ENCODE assay signal across 15 cellular contexts in genomic region chrX:113743069-113743468, GRCh38.
DNase-seq lines count a peak whose midpoint lies in the region; ATAC-seq, FAIRE-seq and TF ChIP-seq lines count a peak whose summit lies in the region.
"Had no signal": no experiment of that assay in that cellular context is flagged by ENCODE, and none has a peak within 500 bp of the region (broad histone marks: within the 10 kb centered on the region; RNA-seq: fewer than 3 reads in every experiment).

No MANE protein-coding gene starts in this region.

- no peaks in the 10 kb centered on the region for H3K9me3 Mint-ChIP-seq in astrocyte (ENCODE audit: unreplicated experiment)
- H3K9me3 Mint-ChIP-seq in endothelial cell (ENCODE audit: unreplicated experiment) = no peaks in the 10 kb centered on the region
- H3K9me3 Mint-ChIP-seq: CD4-positive, alpha-beta T cell had no signal

- H3K27ac ChIP-seq in astrocyte (ENCODE audit: low read depth, low read length) = no peak overlapping the region

- H3K4me1 ChIP-seq in astrocyte (ENCODE audit: insufficient read depth, low read length) = no peaks in the 10 kb centered on the region

- H3K9ac ChIP-seq in astrocyte (ENCODE audit: low read length) = no peak overlapping the region

- H3K27me3 Mint-ChIP-seq in astrocyte (ENCODE audit: low read depth, unreplicated experiment) (no peaks in the 10 kb centered on the region), endothelial cell (ENCODE audit: unreplicated experiment) (no peaks in the 10 kb centered on the region)
- H3K27me3 Mint-ChIP-seq: activated naive CD8-positive, alpha-beta T cell; CD4-positive, alpha-beta T cell had no signal

- H3K4me3 ChIP-seq in astrocyte (ENCODE audit: insufficient read depth, low read depth, low read length) = no peak overlapping the region
- H3K4me3 ChIP-seq: mucosa of descending colon had no signal

- H3K27ac Mint-ChIP-seq in astrocyte (ENCODE audit: unreplicated experiment) (no peak overlapping the region), endothelial cell (ENCODE audit: unreplicated experiment) (no peak overlapping the region)
- H3K27ac Mint-ChIP-seq: activated naive CD8-positive, alpha-beta T cell; CD4-positive, alpha-beta T cell had no signal

- H3K4me1 Mint-ChIP-seq in astrocyte (ENCODE audit: low read depth, unreplicated experiment) (peaks cover 5% of the 10 kb centered on the region), endothelial cell (ENCODE audit: unreplicated experiment) (peaks cover 3% of the 10 kb centered on the region)

- H3K36me3 ChIP-seq in astrocyte (ENCODE audit: insufficient read depth, low read length) = no peaks in the 10 kb centered on the region

- peak; percentile 41 for FAIRE-seq in astrocyte (lab: Jason Lieb, UNC)
- FAIRE-seq: HTR-8/SVneo had no signal

- DNase-seq in astrocyte (ENCODE audit: low read depth) (no peak), endothelial cell (ENCODE audit: low spot score) (no peak), GM20000 (ENCODE audit: low spot score) (no peak), left ventricle myocardium superior (no peak), HPDE6-E6E7 (ENCODE audit: extremely low spot score) (no peak)
- DNase-seq: activated CD8-positive, alpha-beta memory T cell treated with anti-CD3 and anti-CD28 coated beads, Interleukin-2, amount 50 U/mL, for 4 hours; CD4-positive, alpha-beta T cell; mucosa of descending colon; NCI-H1105; NCI-H510A had no signal

- no peaks in the 10 kb centered on the region for H3K9me3 ChIP-seq in astrocyte (ENCODE audit: insufficient read depth, low read depth, low read length)
- H3K9me3 ChIP-seq: mucosa of descending colon had no signal

- intact Hi-C loops in left ventricle myocardium superior (cut with micrococcal nuclease) = no loop called here

- H3K4me3 Mint-ChIP-seq in astrocyte (ENCODE audit: unreplicated experiment) (no peak overlapping the region), endothelial cell (ENCODE audit: unreplicated experiment) (no peak overlapping the region)
- H3K4me3 Mint-ChIP-seq: activated naive CD8-positive, alpha-beta T cell; CD4-positive, alpha-beta T cell had no signal

- no peak overlapping the region for H3K4me2 ChIP-seq in astrocyte (ENCODE audit: low read length)

- peak; percentile 65 for ATAC-seq in GM18909 (IDR thresholded peaks at IDR 0.05; ENCODE audit: poor library complexity, unreplicated experiment)
- ATAC-seq in GM21825 (IDR thresholded peaks at IDR 0.05; ENCODE audit: unreplicated experiment) = peak; percentile 55
- peak; percentile 52 for ATAC-seq in HG03159 (IDR thresholded peaks at IDR 0.05; ENCODE audit: unreplicated experiment)
- no peak for ATAC-seq in left ventricle myocardium superior
- ATAC-seq: mucosa of descending colon had no signal

- TF ChIP-seq CTCF in astrocyte (IDR thresholded peaks at IDR 0.05; ENCODE audit: insufficient read depth, low read depth, low read length) = no peak
- TF ChIP-seq CTCF in endothelial cell (IDR thresholded peaks at IDR 0.05; ENCODE audit: unreplicated experiment) = no peak
- TF ChIP-seq CTCF in GM20000 (IDR thresholded peaks at IDR 0.05; ENCODE audit: extremely low read depth, missing control alignments) = no peak

- H2AFZ ChIP-seq in astrocyte (ENCODE audit: low read depth, low read length) = no peak overlapping the region

- no peaks in the 10 kb centered on the region for H3K36me3 Mint-ChIP-seq in astrocyte (ENCODE audit: low read depth, unreplicated experiment)
- H3K36me3 Mint-ChIP-seq in endothelial cell (ENCODE audit: low read depth, unreplicated experiment) = no peaks in the 10 kb centered on the region
- H3K36me3 Mint-ChIP-seq: activated naive CD8-positive, alpha-beta T cell had no signal

- no peaks in the 10 kb centered on the region for H3K79me2 ChIP-seq in astrocyte (ENCODE audit: insufficient read depth, low read length)

- H4K20me1 ChIP-seq in astrocyte (ENCODE audit: insufficient read depth, low read length) = no peaks in the 10 kb centered on the region

- H3K27me3 ChIP-seq in astrocyte (ENCODE audit: insufficient read depth, low read length) = no peaks in the 10 kb centered on the region
